In genomic region chr17:3635474-3636153, GRCh38 we compare ENCODE assay signal across 1 cellular context.
TF ChIP-seq lines count a peak whose summit lies in the region.

No MANE protein-coding gene starts in this region.

TF ChIP-seq in HEK293, 187 proteins besides CTCF, POLR2A, EP300 and RAD21 (continued from another document and continues in another):
- no peak for TF ChIP-seq PRDM2 (tag by site-specific recombination; IDR thresholded peaks at IDR 0.05; ENCODE audit: borderline replicate concordance)
- no peak for TF ChIP-seq ZNF654 (tag by site-specific recombination; IDR thresholded peaks at IDR 0.05; ENCODE audit: low read depth)
- no peak for TF ChIP-seq ZNF112 (tag by site-specific recombination; IDR thresholded peaks at IDR 0.05)
- TF ChIP-seq AEBP2 (tag by site-specific recombination; IDR thresholded peaks at IDR 0.05; ENCODE audit: borderline replicate concordance), result no peak
- TF ChIP-seq TSHZ1 (tag by site-specific recombination; IDR thresholded peaks at IDR 0.05; ENCODE audit: borderline replicate concordance), result no peak
- no peak for TF ChIP-seq PRDM10 (tag by site-specific recombination; IDR thresholded peaks at IDR 0.05)
- no peak for TF ChIP-seq ZNF302 (tag by site-specific recombination; IDR thresholded peaks at IDR 0.05; ENCODE audit: low read depth)
- TF ChIP-seq ZBTB26 (tag by site-specific recombination; optimal IDR thresholded peaks at IDR 0.05), result no peak
- no peak for TF ChIP-seq ZNF292 (tag by site-specific recombination; IDR thresholded peaks at IDR 0.05; ENCODE audit: borderline replicate concordance, low read depth)
- no peak for TF ChIP-seq GLI2 (tag by site-specific recombination; IDR thresholded peaks at IDR 0.05; ENCODE audit: borderline replicate concordance, low read depth)
- no peak for TF ChIP-seq ZSCAN18 (tag by site-specific recombination; IDR thresholded peaks at IDR 0.05)
- TF ChIP-seq ZFP3 (tag by site-specific recombination; IDR thresholded peaks at IDR 0.05; ENCODE audit: low read depth), result no peak
- no peak for TF ChIP-seq ZNF558 (tag by site-specific recombination; IDR thresholded peaks at IDR 0.05)
- no peak for TF ChIP-seq ZNF48 (tag by site-specific recombination; IDR thresholded peaks at IDR 0.05)
- TF ChIP-seq ZNF426 (tag by site-specific recombination; IDR thresholded peaks at IDR 0.05), result no peak
- TF ChIP-seq GLIS1 (tag by site-specific recombination; IDR thresholded peaks at IDR 0.05), result peak; percentile 98
- TF ChIP-seq REST (tag by site-specific recombination; IDR thresholded peaks at IDR 0.05), result no peak
- TF ChIP-seq ZNF366 (tag by site-specific recombination; conservative IDR thresholded peaks at IDR 0.05), result no peak
- TF ChIP-seq ZSCAN5A (tag by site-specific recombination; IDR thresholded peaks at IDR 0.05), result 0 out of 2 replicates have a peak, but pooled peaks have one; percentile 54
- TF ChIP-seq ZNF239 (tag by site-specific recombination; IDR thresholded peaks at IDR 0.05), result no peak
- TF ChIP-seq ZNF707 (tag by site-specific recombination; IDR thresholded peaks at IDR 0.05), result no peak
- no peak for TF ChIP-seq KLF10 (tag by site-specific recombination; IDR thresholded peaks at IDR 0.05)
- no peak; the same call in 1 of the 2 replicates for TF ChIP-seq ZNF610 (tag by site-specific recombination; IDR thresholded peaks at IDR 0.05; ENCODE audit: borderline replicate concordance)
- no peak for TF ChIP-seq SP2 (tag by site-specific recombination; IDR thresholded peaks at IDR 0.05)
- no peak; the same call in 1 of the 2 replicates for TF ChIP-seq ZNF843 (tag by site-specific recombination; IDR thresholded peaks at IDR 0.05)
- TF ChIP-seq ZNF529 (tag by site-specific recombination; IDR thresholded peaks at IDR 0.05; ENCODE audit: insufficient replicate concordance), result no peak
- TF ChIP-seq ZNF274 (IDR thresholded peaks at IDR 0.05; ENCODE audit: low read length), result no peak
- TF ChIP-seq ZNF274 (tag by site-specific recombination; IDR thresholded peaks at IDR 0.05; ENCODE audit: borderline replicate concordance), result no peak
- TF ChIP-seq BCL11B (tag by site-specific recombination; IDR thresholded peaks at IDR 0.05; ENCODE audit: low read depth), result peak; percentile 66; the same call in 1 of the 2 replicates
- no peak for TF ChIP-seq ZNF169 (tag by site-specific recombination; IDR thresholded peaks at IDR 0.05)
- TF ChIP-seq ZNF791 (tag by site-specific recombination; IDR thresholded peaks at IDR 0.05), result no peak
- no peak for TF ChIP-seq SALL2 (tag by site-specific recombination; IDR thresholded peaks at IDR 0.05; ENCODE audit: borderline replicate concordance)
